In the genomic region with DNA sequence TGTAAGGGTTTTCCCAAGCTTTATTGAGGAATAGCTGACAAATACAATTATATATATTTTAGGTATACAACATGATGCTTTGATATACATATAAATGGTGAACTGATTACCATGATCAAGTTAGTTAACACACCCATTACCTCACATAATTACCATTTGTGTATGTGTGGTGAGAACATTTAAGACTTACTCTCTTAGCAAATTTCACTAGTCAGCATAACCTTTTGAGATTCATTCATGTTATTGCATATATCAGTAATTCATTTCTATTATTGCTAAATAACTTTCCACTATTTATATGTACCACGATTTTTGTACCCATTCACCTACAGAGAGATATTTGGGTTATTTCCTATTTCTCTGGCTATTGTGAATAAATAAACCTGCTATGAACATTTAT, we compare ENCODE assay signal across 8 cellular contexts.
"Had no signal": no experiment of that assay in that cellular context is flagged by ENCODE, and none has a peak within 500 bp of the region (broad histone marks: within the 10 kb centered on the region; RNA-seq: fewer than 3 reads in every experiment).

No MANE protein-coding gene starts in this region.

- DNase-seq: GDM1, GF-D8 had no signal

- FAIRE-seq: G401.6, GM12878, GM12891, GM12892, GM18507, GM19239 had no signal

- ATAC-seq: GM12878 had no signal

- H3K4me3 ChIP-seq: GM12878 had no signal
